In the genomic region with DNA sequence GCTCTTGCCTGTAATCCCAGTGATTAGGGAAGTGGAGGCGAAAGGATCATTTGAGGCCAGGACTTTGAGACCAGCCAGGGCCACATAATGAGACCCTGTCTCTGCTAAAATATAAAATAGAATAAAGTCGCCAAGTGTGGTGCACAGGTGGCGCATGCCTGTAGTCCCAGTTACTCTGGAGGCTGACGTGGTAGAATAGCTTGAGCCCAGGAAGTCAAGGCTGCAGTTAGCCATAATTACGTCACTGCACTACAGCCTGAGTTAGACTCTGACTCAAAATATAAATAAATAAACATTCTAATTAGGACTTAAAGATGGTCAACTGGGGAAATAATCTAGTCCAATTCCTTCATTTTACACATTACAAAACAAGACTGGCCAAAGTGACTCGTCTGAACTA, we compare ENCODE assay signal across 8 cellular contexts.
DNase-seq lines count a peak whose midpoint lies in the region; ATAC-seq and TF ChIP-seq lines count a peak whose summit lies in the region.

No MANE protein-coding gene starts in this region.

- DNase-seq in AG10803 (ENCODE audit: low read depth) (peak; percentile 71), NCI-H69 (lab: John Stamatoyannopoulos, UW) (peak; percentile 62), NK-92 (lab: John Stamatoyannopoulos, UW; ENCODE audit: unreplicated experiment) (no peak)
- peak; percentile 28 to 30 for DNase-seq in stimulated activated CD4-positive, alpha-beta T cell treated with anti-CD3 and anti-CD28 coated beads, Interleukin-2, amount 100 ng/mL, for 24 hours

- peak overlapping the region; percentile 95 for H3K4me3 ChIP-seq in AG10803 (ENCODE audit: low read length)
- H3K4me3 ChIP-seq in iPS-18c (ENCODE audit: insufficient read depth, low read depth, low read length): peak overlapping the region; percentile 63

- H3K9me3 ChIP-seq in iPS-18c (ENCODE audit: control insufficient read depth, insufficient read depth, low read length): no peaks in the 10 kb centered on the region

- no peak for TF ChIP-seq CTCF in AG10803 (conservative IDR thresholded peaks at IDR 0.05; ENCODE audit: low read length)

- peak overlapping the region; percentile 64 for H3K27ac ChIP-seq in angular gyrus (ENCODE audit: low read depth, low read length)

- peak; percentile 31 for ATAC-seq in GM19351 (IDR thresholded peaks at IDR 0.05; ENCODE audit: unreplicated experiment)
- no peak for ATAC-seq in GM19324 (IDR thresholded peaks at IDR 0.05; ENCODE audit: low FRiP score, unreplicated experiment)
